In the genomic region with DNA sequence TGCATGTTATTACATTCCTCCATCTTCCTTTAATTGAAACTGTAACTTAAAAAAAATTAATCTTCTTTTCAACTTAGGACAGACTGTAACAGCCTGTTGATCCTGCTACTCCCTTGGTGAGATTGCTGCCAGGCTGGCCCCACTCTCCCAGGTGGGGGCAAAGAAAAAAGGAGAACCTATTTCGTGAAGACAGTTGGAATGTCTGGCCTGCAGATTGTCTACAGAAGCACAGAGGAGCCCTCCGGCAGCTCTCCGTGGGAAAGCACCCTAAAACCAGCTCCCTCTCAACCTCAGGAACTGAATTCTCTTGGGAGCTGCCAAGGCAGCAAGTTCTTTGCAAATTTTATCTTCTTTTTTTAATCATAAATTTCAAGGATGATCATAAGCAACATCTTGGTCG, we compare ENCODE assay signal across 29 cellular contexts.
"Had no signal": no experiment of that assay in that cellular context is flagged by ENCODE, and none has a peak within 500 bp of the region (broad histone marks: within the 10 kb centered on the region; RNA-seq: fewer than 3 reads in every experiment).

No MANE protein-coding gene starts in this region.

- H3K9me3 ChIP-seq: ovary, psoas muscle, right lobe of liver, sigmoid colon, suprapubic skin, testis, tibial artery, transverse colon, upper lobe of right lung, uterus had no signal

- H3K27me3 ChIP-seq: neural progenitor cell, ovary, right lobe of liver, sigmoid colon, suprapubic skin, testis, tibial artery, transverse colon, upper lobe of right lung, uterus had no signal

- H3K27ac ChIP-seq: neural progenitor cell, ovary, parathyroid adenoma, psoas muscle, right lobe of liver, suprapubic skin, testis, tibial artery, transverse colon, upper lobe of right lung, uterus had no signal

- DNase-seq: naive thymus-derived CD8-positive, alpha-beta T cell; occipital lobe; ovary; posterior cingulate gyrus; psoas muscle; right cardiac atrium; right lobe of liver; sigmoid colon; small intestine; stimulated activated CD4-positive, alpha-beta T cell treated with anti-CD3 and anti-CD28 coated beads, Interleukin-15, amount 100 ng/mL, for 24 hours; stimulated activated CD4-positive, alpha-beta T cell treated with anti-CD3 and anti-CD28 coated beads, Interleukin-4, amount 100 ng/mL, for 1 hour; stimulated activated CD4-positive, alpha-beta T cell treated with anti-CD3 and anti-CD28 coated beads, Interleukin-4, amount 100 ng/mL, for 4 hours; stimulated activated CD8-positive, alpha-beta memory T cell treated with anti-CD3 and anti-CD28 coated beads, Interleukin-4, amount 100 ng/mL, for 48 hours; stimulated activated naive CD4-positive, alpha-beta T cell; stimulated activated naive CD8-positive, alpha-beta T cell treated with anti-CD3 and anti-CD28 coated beads, Interleukin-15, amount 100 ng/mL, for 72 hours; stimulated activated naive CD8-positive, alpha-beta T cell treated with anti-CD3 and anti-CD28 coated beads, Interleukin-15, Interleukin-2, amounts not matched to agents 100 U/mL and 50 U/mL, for 24 hours; substantia nigra; testis; tibial artery; transverse colon; upper lobe of right lung; uterus had no signal

- H3K4me1 Mint-ChIP-seq: stimulated activated memory B cell treated with anti-CD40 and anti-IgM and Interleukin-4, amounts not matched to agents 10 μg/mL and 1 μg/mL and 100 μg/mL, for 72 hours had no signal

- H3K36me3 Mint-ChIP-seq: naive thymus-derived CD8-positive, alpha-beta T cell; natural killer cell treated with Interleukin-12 subunit alpha and Interleukin-12 subunit beta and Interleukin-15 and Interleukin-18, amount 100 ng/mL, for 72 hours; stimulated activated memory B cell treated with anti-CD40 and anti-IgM and Interleukin-4, amounts not matched to agents 10 μg/mL and 1 μg/mL and 100 μg/mL, for 72 hours had no signal

- H3K4me3 ChIP-seq: neural progenitor cell, ovary, psoas muscle, right lobe of liver, sigmoid colon, suprapubic skin, testis, tibial artery, transverse colon, upper lobe of right lung, uterus had no signal

- H3K36me3 ChIP-seq: neural progenitor cell, ovary, transverse colon, upper lobe of right lung, uterus had no signal

- H3K27me3 Mint-ChIP-seq: naive thymus-derived CD8-positive, alpha-beta T cell; progenitor cell of endocrine pancreas; stimulated activated naive CD8-positive, alpha-beta T cell treated with anti-CD3 and anti-CD28 coated beads, Interleukin-15, amount 100 ng/mL, for 72 hours; type B pancreatic cell had no signal

- H2AFZ ChIP-seq: neural progenitor cell, parathyroid adenoma had no signal

- H3K4me1 ChIP-seq: parathyroid adenoma, suprapubic skin, testis, upper lobe of right lung, uterus had no signal

- H3K4me2 ChIP-seq: neural progenitor cell had no signal

- H3K4me3 Mint-ChIP-seq: naive thymus-derived CD8-positive, alpha-beta T cell; natural killer cell treated with Interleukin-12 subunit alpha and Interleukin-12 subunit beta and Interleukin-15 and Interleukin-18, amount 100 ng/mL, for 72 hours; neural progenitor cell; stimulated activated memory B cell treated with anti-CD40 and anti-IgM and Interleukin-4, amounts not matched to agents 10 μg/mL and 1 μg/mL and 100 μg/mL, for 72 hours; stimulated activated naive CD8-positive, alpha-beta T cell treated with anti-CD3 and anti-CD28 coated beads, Interleukin-15, amount 100 ng/mL, for 72 hours; type B pancreatic cell had no signal

- ATAC-seq: naive thymus-derived CD8-positive, alpha-beta T cell; natural killer cell treated with Interleukin-12 subunit alpha and Interleukin-12 subunit beta and Interleukin-15 and Interleukin-18, amount 100 ng/mL, for 72 hours; psoas muscle; right cardiac atrium; right lobe of liver; stimulated activated memory B cell treated with anti-CD40 and anti-IgM and Interleukin-4, amounts not matched to agents 10 μg/mL and 1 μg/mL and 100 μg/mL, for 72 hours; stimulated activated naive CD8-positive, alpha-beta T cell treated with anti-CD3 and anti-CD28 coated beads, Interleukin-15, amount 100 ng/mL, for 72 hours; stimulated activated naive CD8-positive, alpha-beta T cell treated with anti-CD3 and anti-CD28 coated beads, Interleukin-15, Interleukin-2, amounts not matched to agents 100 U/mL and 50 U/mL, for 24 hours; upper lobe of right lung had no signal

- H3K27ac Mint-ChIP-seq: natural killer cell treated with Interleukin-12 subunit alpha and Interleukin-12 subunit beta and Interleukin-15 and Interleukin-18, amount 100 ng/mL, for 72 hours; neural progenitor cell; progenitor cell of endocrine pancreas; stimulated activated memory B cell treated with anti-CD40 and anti-IgM and Interleukin-4, amounts not matched to agents 10 μg/mL and 1 μg/mL and 100 μg/mL, for 72 hours; stimulated activated naive CD8-positive, alpha-beta T cell treated with anti-CD3 and anti-CD28 coated beads, Interleukin-15, amount 100 ng/mL, for 72 hours; type B pancreatic cell had no signal

- H3K9me3 Mint-ChIP-seq: naive thymus-derived CD8-positive, alpha-beta T cell; natural killer cell treated with Interleukin-12 subunit alpha and Interleukin-12 subunit beta and Interleukin-15 and Interleukin-18, amount 100 ng/mL, for 72 hours; stimulated activated memory B cell treated with anti-CD40 and anti-IgM and Interleukin-4, amounts not matched to agents 10 μg/mL and 1 μg/mL and 100 μg/mL, for 72 hours; stimulated activated naive CD8-positive, alpha-beta T cell treated with anti-CD3 and anti-CD28 coated beads, Interleukin-15, amount 100 ng/mL, for 72 hours; type B pancreatic cell had no signal

- H3K9ac ChIP-seq: neural progenitor cell, parathyroid adenoma had no signal
